7 cellular contexts compared by ENCODE assay signal in genomic region chr19:11814707-11815050, GRCh38. TPM values are rescaled to one million over a fixed set of nuclear protein-coding genes. Genes with fewer than 3 reads are reported as not detected.
DNase-seq lines count a peak whose midpoint lies in the region; ATAC-seq and TF ChIP-seq lines count a peak whose summit lies in the region.

No MANE protein-coding gene starts in this region.

- POLR2A ChIA-PET in PC-9 (lab: Charles Lee; ENCODE audit: unreplicated experiment), result no interaction called here

- no peak for TF ChIP-seq POLR2A in vagina (IDR thresholded peaks at IDR 0.05)

- TF ChIP-seq CTCF in PC-9 (conservative IDR thresholded peaks at IDR 0.05) (no peak), vagina (IDR thresholded peaks at IDR 0.05) (no peak)

- CTCF ChIA-PET in PC-9 (lab: Charles Lee), result interaction anchor here (1.0 kb wide), 1 partner anchor 17 kb away, joined by 5 read pairs; no protein-coding TSS in a partner anchor

- peaks cover 11% of the 10 kb centered on the region for H3K4me1 Mint-ChIP-seq in memory B cell

- H3K4me1 ChIP-seq in PC-9 (replicated peaks; ENCODE audit: insufficient read depth) (peaks cover 5% of the 10 kb centered on the region; the same call in 1 of the 2 replicates), duodenal mucosa (ENCODE audit: control insufficient read depth in 1 of 2, insufficient read depth in 2 of 2, low read length in 2 of 2) (peaks cover 6 to 8% of the 10 kb centered on the region in 2 donors), vagina (peaks cover 19% of the 10 kb centered on the region)

- H3K4me3 ChIP-seq in H7 (ENCODE audit: insufficient read depth, low read depth, low read length), result peak overlapping the region; percentile 61; the same call in 1 of the 2 replicates
- H3K4me3 ChIP-seq in PC-9, result peak overlapping the region; percentile 78
- H3K4me3 ChIP-seq in duodenal mucosa (ENCODE audit: low read depth in 1 of 2, low read length in 2 of 2), result peak overlapping the region; percentile 85 to 99
- H3K4me3 ChIP-seq in vagina, result peak overlapping the region; percentile 90 to 95

- no peaks in the 10 kb centered on the region; the same call in 1 of the 2 replicates for H3K9me3 ChIP-seq in PC-9 (ENCODE audit: insufficient read depth, low read depth)
- no peaks in the 10 kb centered on the region for H3K9me3 ChIP-seq in duodenal mucosa (ENCODE audit: control insufficient read depth in 1 of 2, low read length in 2 of 2)
- H3K9me3 ChIP-seq in vagina, result no peaks in the 10 kb centered on the region

- peak overlapping the region; percentile 95 for H3K4me3 Mint-ChIP-seq in memory B cell

- H3K27me3 Mint-ChIP-seq in memory B cell, result no peaks in the 10 kb centered on the region

- H4K20me1 ChIP-seq in PC-9 (ENCODE audit: insufficient read depth), result no peaks in the 10 kb centered on the region

- H3K27ac Mint-ChIP-seq in memory B cell, result no peak overlapping the region

- DNase-seq in H7 (no peak), PC-9 (peak in 1 of 2 experiments; percentile 6), memory B cell (ENCODE audit: low spot score in 2 of 2) (no peak), vagina (ENCODE audit: extremely low spot score in 2 of 2) (no peak), NCI-H1930 (lab: John Stamatoyannopoulos, UW) (no peak)

- peak overlapping the region; percentile 94 for H3K4me2 ChIP-seq in PC-9

- no peaks in the 10 kb centered on the region for H3K9me3 Mint-ChIP-seq in memory B cell

- H3K27ac ChIP-seq in PC-9 (peak overlapping the region; percentile 40), duodenal mucosa (ENCODE audit: low read depth, low read length) (peak overlapping the region; percentile 85), vagina (peak overlapping the region; percentile 86)

- no TSS peak for BruUV-seq in PC-9 (replicated peaks; lab: Mats Ljungman, UMichigan)

- H3F3A ChIP-seq in PC-9 (ENCODE audit: insufficient read depth, low read depth), result 0 out of 2 replicates have a peak, but pooled peaks cover 6% of the 10 kb centered on the region

- H3K9me2 ChIP-seq in PC-9 (ENCODE audit: insufficient read depth), result no peaks in the 10 kb centered on the region

- ATAC-seq in memory B cell (ENCODE audit: low read depth), result no peak
- no peak for ATAC-seq in HG03457 (IDR thresholded peaks at IDR 0.05; ENCODE audit: unreplicated experiment)

- H3K36me3 Mint-ChIP-seq in memory B cell, result no peaks in the 10 kb centered on the region

- H3K36me3 ChIP-seq in H7 (replicated peaks; ENCODE audit: control insufficient read depth, insufficient read depth, low read length), result no peaks in the 10 kb centered on the region
- H3K36me3 ChIP-seq in PC-9 (ENCODE audit: low read depth), result peaks cover 16% of the 10 kb centered on the region
- peaks cover under 1 to 6% of the 10 kb centered on the region in 2 donors for H3K36me3 ChIP-seq in duodenal mucosa (ENCODE audit: control insufficient read depth in 1 of 2, insufficient read depth in 2 of 2, low read length in 2 of 2)
- peaks cover 0 to 12% of the 10 kb centered on the region in 2 donors for H3K36me3 ChIP-seq in vagina

- peak overlapping the region; percentile 81 to 100 for H3K9ac ChIP-seq in duodenal mucosa (ENCODE audit: low read depth in 1 of 2, low read length in 2 of 2)

- H3K79me2 ChIP-seq in PC-9 (ENCODE audit: low read depth), result peaks cover 8% of the 10 kb centered on the region; the same call in 1 of the 2 replicates

- peaks cover 6% of the 10 kb centered on the region; the same call in 1 of the 2 replicates for H3K27me3 ChIP-seq in H7 (ENCODE audit: control insufficient read depth, insufficient read depth, low read length)
- no peaks in the 10 kb centered on the region for H3K27me3 ChIP-seq in PC-9 (ENCODE audit: insufficient read depth, low read depth)
- no peaks in the 10 kb centered on the region for H3K27me3 ChIP-seq in duodenal mucosa (ENCODE audit: control insufficient read depth in 1 of 2, insufficient read depth in 2 of 2, low read length in 2 of 2)
- no peaks in the 10 kb centered on the region for H3K27me3 ChIP-seq in vagina

- intact Hi-C loops in PC-9 (cut with micrococcal nuclease; ENCODE audit: unreplicated experiment) (loop anchor here (1.0 kb wide), 1 partner anchor 327 kb away; no protein-coding TSS in a partner anchor), vagina (cut with DNase I) (no loop called here)

- H2AFZ ChIP-seq in PC-9, result peak overlapping the region; percentile 95

RNA-seq across cellular contexts. Expression of gene ZNF440, which starts 0.6 kb away (rescaled TPM):
- total RNA-seq in H7 (2014; rRNA removed; shearing (Covaris generic)), result 0.55 TPM in 1 of 2 replicates, not detected in the other
- total RNA-seq in PC-9 (2021) (12.5 and 13.1 TPM in 2 replicates), vagina (21.4 TPM)

RNA-seq across cellular contexts. Expression of gene ZNF491, which starts 16.4 kb away (rescaled TPM):
- 0.03 TPM in 1 of 2 replicates, not detected in the other for total RNA-seq in H7 (2014; rRNA removed; shearing (Covaris generic))
- total RNA-seq in PC-9 (2021) (not detected in 2 replicates), vagina (5.2 TPM)

RNA-seq across cellular contexts. Expression of gene ZNF439, which starts 33.8 kb away (rescaled TPM):
- not detected in 2 replicates for total RNA-seq in H7 (2014; rRNA removed; shearing (Covaris generic))
- 0.83 and 1.2 TPM in 2 replicates for total RNA-seq in PC-9 (2021)
- total RNA-seq in vagina, result 5.9 TPM

RNA-seq across cellular contexts. Expression of gene ZNF441, which starts 47.9 kb away (rescaled TPM):
- not detected in 2 replicates for total RNA-seq in H7 (2014; rRNA removed; shearing (Covaris generic))
- 1.6 and 1.7 TPM in 2 replicates for total RNA-seq in PC-9 (2021)
- total RNA-seq in vagina, result 7.1 TPM
